Comparison of ENCODE assay signal across 1 cellular context in genomic region chr2:189162566-189162965, GRCh38.
TF ChIP-seq lines count a peak whose summit lies in the region.

No MANE protein-coding gene starts in this region.

TF ChIP-seq in SK-N-SH treated with all-trans-retinoic acid at 6 μM for 48 hours, 23 proteins besides CTCF, POLR2A, EP300 and RAD21 (continued from another document):
- no peak for TF ChIP-seq ISL1 (CRISPR knock-in tag; IDR thresholded peaks at IDR 0.05)
- no peak for TF ChIP-seq OSR1 (CRISPR knock-in tag; IDR thresholded peaks at IDR 0.05)
